8 cellular contexts compared by ENCODE assay signal in the genomic region with DNA sequence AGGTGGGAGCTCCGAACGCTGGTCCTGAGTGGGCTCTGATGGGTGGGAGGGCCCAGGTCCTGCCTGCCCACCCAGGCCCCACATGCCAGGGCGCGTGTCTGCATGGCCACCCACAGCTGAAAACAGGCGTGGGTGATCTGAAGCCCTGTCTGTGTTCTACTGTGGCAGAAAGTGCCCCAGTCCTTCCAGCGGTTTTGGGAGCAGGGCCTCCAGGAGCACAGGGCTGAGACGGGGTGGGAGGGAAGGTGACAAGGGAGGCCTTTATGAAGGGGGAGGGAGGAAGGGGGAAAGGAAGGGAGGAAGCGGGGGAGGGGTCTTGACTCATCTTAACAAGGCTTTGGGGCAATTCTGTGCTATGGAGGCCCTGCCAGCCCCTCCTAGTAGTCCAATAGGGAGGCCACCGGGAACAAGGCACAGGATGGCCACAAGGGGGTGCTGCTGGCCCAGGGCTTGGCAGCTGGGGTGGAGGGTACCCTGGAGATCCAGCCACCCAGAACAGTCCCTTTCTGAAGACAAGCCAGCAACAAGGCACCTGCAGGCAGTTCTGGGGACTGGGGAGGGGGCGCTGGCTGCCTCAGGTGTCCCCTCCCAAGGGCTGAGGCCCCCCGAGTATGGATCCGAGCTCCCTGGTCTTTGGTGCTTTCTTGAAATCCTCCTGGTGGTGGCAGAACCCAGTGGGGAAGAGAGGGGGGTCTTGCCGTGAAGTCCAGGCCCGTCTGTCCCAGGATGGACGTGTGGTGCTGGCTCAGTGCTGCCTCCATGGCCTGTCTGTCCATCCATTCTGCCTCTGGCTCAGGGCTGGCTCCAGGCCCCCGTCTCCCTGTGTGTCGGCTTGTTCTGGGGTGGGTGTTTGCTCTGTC. TPM values are rescaled to one million over a fixed set of nuclear protein-coding genes. Genes with fewer than 3 reads are reported as not detected.
DNase-seq lines count a peak whose midpoint lies in the region; ATAC-seq and TF ChIP-seq lines count a peak whose summit lies in the region.

No MANE protein-coding gene starts in this region.

- H3K9ac ChIP-seq in neural progenitor cell, result no peak overlapping the region

- no peak overlapping the region for H3K4me3 ChIP-seq in neural progenitor cell

- H3K27me3 ChIP-seq in neural progenitor cell, result peaks cover 7% of the 10 kb centered on the region

- no peak overlapping the region for H2AFZ ChIP-seq in neural progenitor cell (replicated peaks)

- in situ Hi-C loops in Caki2 (cut with HindIII; ENCODE audit: low pct_unique_long_range_greater_than_20kb, low sequenced_read_pairs), result no loop called here

- H3K27ac ChIP-seq in neural progenitor cell (no peak overlapping the region), substantia nigra (ENCODE audit: low read depth, low read length, poor library complexity, severe bottlenecking) (peak overlapping the region; percentile 59)

- H3K36me3 Mint-ChIP-seq in neural progenitor cell, result no peaks in the 10 kb centered on the region

- no peaks in the 10 kb centered on the region for H3K4me1 ChIP-seq in neural progenitor cell

- H3K79me2 ChIP-seq in neural progenitor cell (ENCODE audit: low read depth), result no peaks in the 10 kb centered on the region

- no peaks in the 10 kb centered on the region for H3K9me3 Mint-ChIP-seq in neural progenitor cell

- H3K4me1 Mint-ChIP-seq in neural progenitor cell, result peaks cover 7% of the 10 kb centered on the region

- peaks cover 4% of the 10 kb centered on the region for H3F3A ChIP-seq in neural progenitor cell (ENCODE audit: low read depth)

- no peak overlapping the region for H3K27ac Mint-ChIP-seq in neural progenitor cell

- no peak for ATAC-seq in HG03139 (IDR thresholded peaks at IDR 0.05; ENCODE audit: unreplicated experiment)

- TF ChIP-seq CTCF in neural progenitor cell (IDR thresholded peaks at IDR 0.05), result peak; percentile 89

- H3K4me2 ChIP-seq in neural progenitor cell, result no peak overlapping the region

- DNase-seq in Caki2 (ENCODE audit: low read depth) (peak; percentile 39), HuH-7.5 (ENCODE audit: low spot score) (peak; percentile 100), RKO (ENCODE audit: low spot score) (peak; percentile 32), activated T-helper 1 cell treated with Interleukin-2 at 50 U/mL for 16 hours (ENCODE audit: low read depth) (peak; percentile 58), fibroblast of peridontal ligament (ENCODE audit: extremely low read depth) (peak; percentile 56), neural progenitor cell (ENCODE audit: low spot score) (peak; percentile 86), substantia nigra (lab: John Stamatoyannopoulos, UW) (peak in 48 of 49 donors; percentile 26 to 86 (median 68))

- H4K20me1 ChIP-seq in neural progenitor cell (ENCODE audit: low read depth), result no peaks in the 10 kb centered on the region

- no peak overlapping the region for H3K4me3 Mint-ChIP-seq in neural progenitor cell

- H3K27me3 Mint-ChIP-seq in neural progenitor cell (ENCODE audit: insufficient read depth, low read depth), result peaks cover 9% of the 10 kb centered on the region

- H3K9me3 ChIP-seq in neural progenitor cell (ENCODE audit: low read depth), result no peaks in the 10 kb centered on the region

- no peaks in the 10 kb centered on the region for H3K36me3 ChIP-seq in neural progenitor cell

RNA-seq across cellular contexts. Expression of gene FADS3, which starts 6.3 kb away (rescaled TPM):
- 86.2 and 95.6 TPM in 2 replicates for total RNA-seq in Caki2 (2014; rRNA removed; shearing (Covaris generic); ENCODE audit: low replicate concordance)
- total RNA-seq in neural progenitor cell (ENCODE audit: low replicate concordance), result 10.1 and 28.7 TPM in 2 replicates

RNA-seq across cellular contexts. Expression of gene RAB3IL1, which starts 19.7 kb away (rescaled TPM):
- total RNA-seq in Caki2 (2014; rRNA removed; shearing (Covaris generic); ENCODE audit: low replicate concordance), result 7.5 and 9.6 TPM in 2 replicates
- total RNA-seq in neural progenitor cell (ENCODE audit: low replicate concordance), result 1.4 TPM in 2 replicates

RNA-seq across cellular contexts. Expression of gene BEST1, which starts 52.5 kb away (rescaled TPM):
- total RNA-seq in Caki2 (2014; rRNA removed; shearing (Covaris generic); ENCODE audit: low replicate concordance), result not detected in 2 replicates
- total RNA-seq in neural progenitor cell (ENCODE audit: low replicate concordance), result 0.15 TPM in 1 of 2 replicates, not detected in the other

Comparison
In these comparisons a context has a peak if more than half of its experiments do, and no peak if none do; other contexts are left out.
1. DNase-seq: peak in every context shown above with its lines; median percentile 100 in HuH-7.5; 86 in neural progenitor cell; 68 in substantia nigra; 58 in activated T-helper 1 cell treated with Interleukin-2 at 50 U/mL for 16 hours; 56 in fibroblast of peridontal ligament; 39 in Caki2; 32 in RKO.